ENCODE assay signal across 8 cellular contexts in genomic region chr14:32200368-32201195, GRCh38.
DNase-seq lines count a peak whose midpoint lies in the region; ATAC-seq and TF ChIP-seq lines count a peak whose summit lies in the region.

No MANE protein-coding gene starts in this region.

- peaks cover 13% of the 10 kb centered on the region for H3K4me1 ChIP-seq in Loucy (ENCODE audit: insufficient read depth, low read length, poor library complexity, severe bottlenecking)

- DNase-seq in SIG-M5 treated with dmso at 0.1 percent for 504 hours (lab: John Stamatoyannopoulos, UW; ENCODE audit: unreplicated experiment) (peak; percentile 56), SIG-M5 (lab: John Stamatoyannopoulos, UW) (no peak), choroid plexus epithelial cell (ENCODE audit: low read depth) (no peak), nephron progenitor cell (no peak), GOT3 (lab: John Stamatoyannopoulos, UW) (no peak), OCI-M2 (lab: John Stamatoyannopoulos, UW; ENCODE audit: unreplicated experiment) (no peak)

- ATAC-seq in GM18498 (IDR thresholded peaks at IDR 0.05; ENCODE audit: unreplicated experiment), result no peak

- H3K4me3 ChIP-seq in Loucy (ENCODE audit: low read length, poor library complexity, severe bottlenecking), result peak overlapping the region; percentile 95
- H3K4me3 ChIP-seq in choroid plexus epithelial cell (ENCODE audit: low read depth, low read length), result peak overlapping the region; percentile 72

- peak overlapping the region; percentile 94 for H3K4me3 Mint-ChIP-seq in nephron progenitor cell

- no peaks in the 10 kb centered on the region for H3K36me3 ChIP-seq in Loucy (ENCODE audit: insufficient read depth, low read length)

- peak overlapping the region; percentile 77 for H3K9ac ChIP-seq in Loucy (ENCODE audit: low read depth, low read length, poor library complexity, severe bottlenecking)

- no peaks in the 10 kb centered on the region for H3K79me2 ChIP-seq in Loucy (ENCODE audit: insufficient read depth, low read length)

- H3K9me3 ChIP-seq in Loucy (ENCODE audit: insufficient read depth, low read depth, low read length), result no peaks in the 10 kb centered on the region

- no peaks in the 10 kb centered on the region for H3K27me3 ChIP-seq in Loucy (ENCODE audit: insufficient read depth, low read length, poor library complexity, severe bottlenecking)

- H2AFZ ChIP-seq in Loucy (ENCODE audit: low read length), result peak overlapping the region; percentile 90

- H3K9me2 ChIP-seq in Loucy (replicated peaks; ENCODE audit: low read depth, low read length), result no peaks in the 10 kb centered on the region

- H3K4me2 ChIP-seq in Loucy (ENCODE audit: low read depth, low read length, poor library complexity, severe bottlenecking), result peak overlapping the region; percentile 93

- H4K20me1 ChIP-seq in Loucy (ENCODE audit: insufficient read depth, low read length, poor library complexity, severe bottlenecking), result no peaks in the 10 kb centered on the region

- peaks cover 21% of the 10 kb centered on the region for H3K27me3 Mint-ChIP-seq in nephron progenitor cell (ENCODE audit: low read depth, poor library complexity)

- no peak for TF ChIP-seq CTCF in Loucy (conservative IDR thresholded peaks at IDR 0.05; ENCODE audit: low read length)
- TF ChIP-seq CTCF in choroid plexus epithelial cell (conservative IDR thresholded peaks at IDR 0.05; ENCODE audit: low read depth, low read length), result no peak
- TF ChIP-seq CTCF in nephron progenitor cell (IDR thresholded peaks at IDR 0.05), result no peak

- H3K9me3 Mint-ChIP-seq in nephron progenitor cell, result no peaks in the 10 kb centered on the region

- peak overlapping the region; percentile 100 for H3K27ac Mint-ChIP-seq in nephron progenitor cell

- no peaks in the 10 kb centered on the region for H3F3A ChIP-seq in Loucy (ENCODE audit: low read depth)

- peaks cover 16% of the 10 kb centered on the region for H3K4me1 Mint-ChIP-seq in nephron progenitor cell

- no peaks in the 10 kb centered on the region for H3K36me3 Mint-ChIP-seq in nephron progenitor cell (ENCODE audit: low read depth)
